ENCODE assay signal across 1 cellular context in genomic region chr22:49535527-49536125, GRCh38.
TF ChIP-seq lines count a peak whose summit lies in the region.

No MANE protein-coding gene starts in this region.

TF ChIP-seq in H1, 55 proteins besides CTCF, POLR2A, EP300 and RAD21 (continued from another document):
- TF ChIP-seq SAP30 (IDR thresholded peaks at IDR 0.05; ENCODE audit: insufficient read depth, insufficient replicate concordance, low read length) (no peak), CEBPB (IDR thresholded peaks at IDR 0.05; ENCODE audit: low read depth, low read length) (no peak), BACH1 (IDR thresholded peaks at IDR 0.05; ENCODE audit: low read length) (no peak), EGR1 (IDR thresholded peaks at IDR 0.05; ENCODE audit: borderline replicate concordance, low read depth, low read length) (no peak), GABPA (IDR thresholded peaks at IDR 0.05; ENCODE audit: borderline replicate concordance, insufficient read depth, low read length) (no peak), RNF2 (IDR thresholded peaks at IDR 0.05; ENCODE audit: borderline replicate concordance, low read depth, low read length, missing control alignments, poor library complexity, severe bottlenecking) (no peak), CHD1 (IDR thresholded peaks at IDR 0.05; ENCODE audit: low read depth, low read length) (no peak)
TF ChIP-seq in H1: peak in this region for 0.
